ENCODE assay signal across 1 cellular context in the genomic region with DNA sequence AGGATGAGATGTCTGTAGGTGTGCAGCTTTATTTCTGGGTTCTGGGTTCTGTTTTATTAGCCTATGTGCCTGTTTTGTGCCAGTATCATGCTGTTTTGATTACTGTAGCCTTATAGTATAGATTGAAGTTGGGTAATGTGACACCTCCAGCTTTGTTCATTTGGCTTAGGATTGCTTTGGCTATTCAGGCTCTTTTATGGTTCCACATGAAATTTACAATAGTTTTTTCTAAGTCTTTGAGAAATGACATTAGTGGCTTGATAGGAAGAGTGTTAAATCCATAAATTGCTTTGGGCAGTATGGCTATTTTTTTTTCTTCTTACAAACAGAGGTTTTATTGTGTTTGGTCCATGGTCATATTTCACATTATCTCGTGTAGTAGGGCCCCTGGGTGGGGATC.
A peak's percentile ranks its signal among the peaks of the same experiment; 100 is the strongest.
TF ChIP-seq lines count a peak whose summit lies in the region.

No MANE protein-coding gene starts in this region.

TF ChIP-seq in HEK293, 187 proteins besides CTCF, POLR2A, EP300 and RAD21 (continued from another document):
- TF ChIP-seq ZNF843 (tag by site-specific recombination; IDR thresholded peaks at IDR 0.05) (peak; percentile 60; the same call in 1 of the 2 replicates), ZNF664 (tag by site-specific recombination; IDR thresholded peaks at IDR 0.05) (no peak), ZNF701 (tag by site-specific recombination; IDR thresholded peaks at IDR 0.05) (no peak), ZNF426 (tag by site-specific recombination; IDR thresholded peaks at IDR 0.05) (no peak), ZNF791 (tag by site-specific recombination; IDR thresholded peaks at IDR 0.05) (no peak), ZNF10 (tag by site-specific recombination; IDR thresholded peaks at IDR 0.05) (no peak), GLI2 (tag by site-specific recombination; IDR thresholded peaks at IDR 0.05; ENCODE audit: borderline replicate concordance, low read depth) (no peak), ZNF626 (tag by site-specific recombination; IDR thresholded peaks at IDR 0.05) (no peak), ZSCAN30 (tag by site-specific recombination; IDR thresholded peaks at IDR 0.05) (no peak), FEZF1 (tag by site-specific recombination; IDR thresholded peaks at IDR 0.05) (peak; percentile 89), KLF10 (tag by site-specific recombination; IDR thresholded peaks at IDR 0.05) (no peak), SALL2 (tag by site-specific recombination; IDR thresholded peaks at IDR 0.05; ENCODE audit: borderline replicate concordance) (no peak), ZNF266 (tag by site-specific recombination; IDR thresholded peaks at IDR 0.05; ENCODE audit: low read depth) (no peak), ZNF140 (tag by site-specific recombination; IDR thresholded peaks at IDR 0.05) (0 out of 2 replicates have a peak, but pooled peaks have one; percentile 27), GLIS1 (tag by site-specific recombination; IDR thresholded peaks at IDR 0.05) (no peak), ZNF621 (tag by site-specific recombination; IDR thresholded peaks at IDR 0.05) (no peak), ZNF404 (tag by site-specific recombination; IDR thresholded peaks at IDR 0.05) (no peak), WT1 (tag by site-specific recombination; IDR thresholded peaks at IDR 0.05) (no peak), BCL11A (tag by site-specific recombination; IDR thresholded peaks at IDR 0.05; ENCODE audit: low read depth) (no peak), ZNF19 (tag by site-specific recombination; IDR thresholded peaks at IDR 0.05; ENCODE audit: low read depth) (no peak), ZNF510 (tag by site-specific recombination; IDR thresholded peaks at IDR 0.05; ENCODE audit: insufficient replicate concordance) (no peak), KLF8 (tag by site-specific recombination; IDR thresholded peaks at IDR 0.05) (no peak), ZFP37 (tag by site-specific recombination; IDR thresholded peaks at IDR 0.05) (no peak), ZNF311 (tag by site-specific recombination; IDR thresholded peaks at IDR 0.05; ENCODE audit: borderline replicate concordance) (no peak), HOXD13 (CRISPR knock-in tag; IDR thresholded peaks at IDR 0.05; ENCODE audit: borderline replicate concordance) (no peak), ZFP69B (tag by site-specific recombination; IDR thresholded peaks at IDR 0.05) (no peak), ZNF792 (tag by site-specific recombination; IDR thresholded peaks at IDR 0.05) (no peak), ZBTB1 (tag by site-specific recombination; IDR thresholded peaks at IDR 0.05) (no peak), ZNF548 (tag by site-specific recombination; IDR thresholded peaks at IDR 0.05) (no peak), ZNF707 (tag by site-specific recombination; IDR thresholded peaks at IDR 0.05) (no peak), ZXDB (tag by site-specific recombination; IDR thresholded peaks at IDR 0.05) (0 out of 2 replicates have a peak, but pooled peaks have one; percentile 28)
- TF ChIP-seq, protein P1, sequence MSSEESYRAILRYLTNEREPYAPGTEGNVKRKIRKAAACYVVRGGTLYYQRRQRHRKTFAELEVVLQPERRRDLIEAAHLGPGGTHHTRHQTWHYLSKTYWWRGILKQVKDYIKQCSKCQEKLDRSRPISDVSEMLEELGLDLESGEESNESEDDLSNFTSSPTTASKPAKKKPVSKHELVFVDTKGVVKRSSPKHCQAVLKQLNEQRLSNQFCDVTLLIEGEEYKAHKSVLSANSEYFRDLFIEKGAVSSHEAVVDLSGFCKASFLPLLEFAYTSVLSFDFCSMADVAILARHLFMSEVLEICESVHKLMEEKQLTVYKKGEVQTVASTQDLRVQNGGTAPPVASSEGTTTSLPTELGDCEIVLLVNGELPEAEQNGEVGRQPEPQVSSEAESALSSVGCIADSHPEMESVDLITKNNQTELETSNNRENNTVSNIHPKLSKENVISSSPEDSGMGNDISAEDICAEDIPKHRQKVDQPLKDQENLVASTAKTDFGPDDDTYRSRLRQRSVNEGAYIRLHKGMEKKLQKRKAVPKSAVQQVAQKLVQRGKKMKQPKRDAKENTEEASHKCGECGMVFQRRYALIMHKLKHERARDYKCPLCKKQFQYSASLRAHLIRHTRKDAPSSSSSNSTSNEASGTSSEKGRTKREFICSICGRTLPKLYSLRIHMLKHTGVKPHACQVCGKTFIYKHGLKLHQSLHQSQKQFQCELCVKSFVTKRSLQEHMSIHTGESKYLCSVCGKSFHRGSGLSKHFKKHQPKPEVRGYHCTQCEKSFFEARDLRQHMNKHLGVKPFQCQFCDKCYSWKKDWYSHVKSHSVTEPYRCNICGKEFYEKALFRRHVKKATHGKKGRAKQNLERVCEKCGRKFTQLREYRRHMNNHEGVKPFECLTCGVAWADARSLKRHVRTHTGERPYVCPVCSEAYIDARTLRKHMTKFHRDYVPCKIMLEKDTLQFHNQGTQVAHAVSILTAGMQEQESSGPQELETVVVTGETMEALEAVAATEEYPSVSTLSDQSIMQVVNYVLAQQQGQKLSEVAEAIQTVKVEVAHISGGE (tag by site-specific recombination; conservative IDR thresholded peaks at IDR 0.05; ENCODE audit: low read depth) = no peak
- TF ChIP-seq, protein P2, sequence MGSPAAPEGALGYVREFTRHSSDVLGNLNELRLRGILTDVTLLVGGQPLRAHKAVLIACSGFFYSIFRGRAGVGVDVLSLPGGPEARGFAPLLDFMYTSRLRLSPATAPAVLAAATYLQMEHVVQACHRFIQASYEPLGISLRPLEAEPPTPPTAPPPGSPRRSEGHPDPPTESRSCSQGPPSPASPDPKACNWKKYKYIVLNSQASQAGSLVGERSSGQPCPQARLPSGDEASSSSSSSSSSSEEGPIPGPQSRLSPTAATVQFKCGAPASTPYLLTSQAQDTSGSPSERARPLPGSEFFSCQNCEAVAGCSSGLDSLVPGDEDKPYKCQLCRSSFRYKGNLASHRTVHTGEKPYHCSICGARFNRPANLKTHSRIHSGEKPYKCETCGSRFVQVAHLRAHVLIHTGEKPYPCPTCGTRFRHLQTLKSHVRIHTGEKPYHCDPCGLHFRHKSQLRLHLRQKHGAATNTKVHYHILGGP (tag by site-specific recombination; IDR thresholded peaks at IDR 0.05) = no peak
- TF ChIP-seq, protein P3, sequence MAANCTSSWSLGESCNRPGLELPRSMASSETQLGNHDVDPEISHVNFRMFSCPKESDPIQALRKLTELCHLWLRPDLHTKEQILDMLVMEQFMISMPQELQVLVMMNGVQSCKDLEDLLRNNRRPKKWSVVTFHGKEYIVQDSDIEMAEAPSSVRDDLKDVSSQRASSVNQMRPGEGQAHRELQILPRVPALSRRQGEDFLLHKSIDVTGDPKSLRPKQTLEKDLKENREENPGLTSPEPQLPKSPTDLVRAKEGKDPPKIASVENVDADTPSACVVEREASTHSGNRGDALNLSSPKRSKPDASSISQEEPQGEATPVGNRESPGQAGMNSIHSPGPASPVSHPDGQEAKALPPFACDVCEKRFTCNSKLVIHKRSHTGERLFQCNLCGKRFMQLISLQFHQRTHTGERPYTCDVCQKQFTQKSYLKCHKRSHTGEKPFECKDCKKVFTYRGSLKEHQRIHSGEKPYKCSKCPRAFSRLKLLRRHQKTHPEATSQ (tag by site-specific recombination; IDR thresholded peaks at IDR 0.05) = no peak
- TF ChIP-seq, protein P4, sequence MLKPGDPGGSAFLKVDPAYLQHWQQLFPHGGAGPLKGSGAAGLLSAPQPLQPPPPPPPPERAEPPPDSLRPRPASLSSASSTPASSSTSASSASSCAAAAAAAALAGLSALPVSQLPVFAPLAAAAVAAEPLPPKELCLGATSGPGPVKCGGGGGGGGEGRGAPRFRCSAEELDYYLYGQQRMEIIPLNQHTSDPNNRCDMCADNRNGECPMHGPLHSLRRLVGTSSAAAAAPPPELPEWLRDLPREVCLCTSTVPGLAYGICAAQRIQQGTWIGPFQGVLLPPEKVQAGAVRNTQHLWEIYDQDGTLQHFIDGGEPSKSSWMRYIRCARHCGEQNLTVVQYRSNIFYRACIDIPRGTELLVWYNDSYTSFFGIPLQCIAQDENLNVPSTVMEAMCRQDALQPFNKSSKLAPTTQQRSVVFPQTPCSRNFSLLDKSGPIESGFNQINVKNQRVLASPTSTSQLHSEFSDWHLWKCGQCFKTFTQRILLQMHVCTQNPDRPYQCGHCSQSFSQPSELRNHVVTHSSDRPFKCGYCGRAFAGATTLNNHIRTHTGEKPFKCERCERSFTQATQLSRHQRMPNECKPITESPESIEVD (tag by site-specific recombination; IDR thresholded peaks at IDR 0.05) = peak; percentile 62
- TF ChIP-seq, protein P5, sequence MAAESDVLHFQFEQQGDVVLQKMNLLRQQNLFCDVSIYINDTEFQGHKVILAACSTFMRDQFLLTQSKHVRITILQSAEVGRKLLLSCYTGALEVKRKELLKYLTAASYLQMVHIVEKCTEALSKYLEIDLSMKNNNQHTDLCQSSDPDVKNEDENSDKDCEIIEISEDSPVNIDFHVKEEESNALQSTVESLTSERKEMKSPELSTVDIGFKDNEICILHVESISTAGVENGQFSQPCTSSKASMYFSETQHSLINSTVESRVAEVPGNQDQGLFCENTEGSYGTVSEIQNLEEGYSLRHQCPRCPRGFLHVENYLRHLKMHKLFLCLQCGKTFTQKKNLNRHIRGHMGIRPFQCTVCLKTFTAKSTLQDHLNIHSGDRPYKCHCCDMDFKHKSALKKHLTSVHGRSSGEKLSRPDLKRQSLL (tag by site-specific recombination; IDR thresholded peaks at IDR 0.05) = no peak
- TF ChIP-seq, protein P6, sequence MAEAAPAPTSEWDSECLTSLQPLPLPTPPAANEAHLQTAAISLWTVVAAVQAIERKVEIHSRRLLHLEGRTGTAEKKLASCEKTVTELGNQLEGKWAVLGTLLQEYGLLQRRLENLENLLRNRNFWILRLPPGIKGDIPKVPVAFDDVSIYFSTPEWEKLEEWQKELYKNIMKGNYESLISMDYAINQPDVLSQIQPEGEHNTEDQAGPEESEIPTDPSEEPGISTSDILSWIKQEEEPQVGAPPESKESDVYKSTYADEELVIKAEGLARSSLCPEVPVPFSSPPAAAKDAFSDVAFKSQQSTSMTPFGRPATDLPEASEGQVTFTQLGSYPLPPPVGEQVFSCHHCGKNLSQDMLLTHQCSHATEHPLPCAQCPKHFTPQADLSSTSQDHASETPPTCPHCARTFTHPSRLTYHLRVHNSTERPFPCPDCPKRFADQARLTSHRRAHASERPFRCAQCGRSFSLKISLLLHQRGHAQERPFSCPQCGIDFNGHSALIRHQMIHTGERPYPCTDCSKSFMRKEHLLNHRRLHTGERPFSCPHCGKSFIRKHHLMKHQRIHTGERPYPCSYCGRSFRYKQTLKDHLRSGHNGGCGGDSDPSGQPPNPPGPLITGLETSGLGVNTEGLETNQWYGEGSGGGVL (tag by site-specific recombination; IDR thresholded peaks at IDR 0.05) = no peak
- TF ChIP-seq, protein P7, sequence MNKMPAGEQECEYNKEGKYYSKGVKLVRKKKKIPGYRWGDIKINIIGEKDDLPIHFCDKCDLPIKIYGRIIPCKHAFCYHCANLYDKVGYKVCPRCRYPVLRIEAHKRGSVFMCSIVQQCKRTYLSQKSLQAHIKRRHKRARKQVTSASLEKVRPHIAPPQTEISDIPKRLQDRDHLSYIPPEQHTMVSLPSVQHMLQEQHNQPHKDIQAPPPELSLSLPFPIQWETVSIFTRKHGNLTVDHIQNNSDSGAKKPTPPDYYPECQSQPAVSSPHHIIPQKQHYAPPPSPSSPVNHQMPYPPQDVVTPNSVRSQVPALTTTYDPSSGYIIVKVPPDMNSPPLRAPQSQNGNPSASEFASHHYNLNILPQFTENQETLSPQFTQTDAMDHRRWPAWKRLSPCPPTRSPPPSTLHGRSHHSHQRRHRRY (tag by site-specific recombination; IDR thresholded peaks at IDR 0.05) = no peak
- TF ChIP-seq, protein P8, sequence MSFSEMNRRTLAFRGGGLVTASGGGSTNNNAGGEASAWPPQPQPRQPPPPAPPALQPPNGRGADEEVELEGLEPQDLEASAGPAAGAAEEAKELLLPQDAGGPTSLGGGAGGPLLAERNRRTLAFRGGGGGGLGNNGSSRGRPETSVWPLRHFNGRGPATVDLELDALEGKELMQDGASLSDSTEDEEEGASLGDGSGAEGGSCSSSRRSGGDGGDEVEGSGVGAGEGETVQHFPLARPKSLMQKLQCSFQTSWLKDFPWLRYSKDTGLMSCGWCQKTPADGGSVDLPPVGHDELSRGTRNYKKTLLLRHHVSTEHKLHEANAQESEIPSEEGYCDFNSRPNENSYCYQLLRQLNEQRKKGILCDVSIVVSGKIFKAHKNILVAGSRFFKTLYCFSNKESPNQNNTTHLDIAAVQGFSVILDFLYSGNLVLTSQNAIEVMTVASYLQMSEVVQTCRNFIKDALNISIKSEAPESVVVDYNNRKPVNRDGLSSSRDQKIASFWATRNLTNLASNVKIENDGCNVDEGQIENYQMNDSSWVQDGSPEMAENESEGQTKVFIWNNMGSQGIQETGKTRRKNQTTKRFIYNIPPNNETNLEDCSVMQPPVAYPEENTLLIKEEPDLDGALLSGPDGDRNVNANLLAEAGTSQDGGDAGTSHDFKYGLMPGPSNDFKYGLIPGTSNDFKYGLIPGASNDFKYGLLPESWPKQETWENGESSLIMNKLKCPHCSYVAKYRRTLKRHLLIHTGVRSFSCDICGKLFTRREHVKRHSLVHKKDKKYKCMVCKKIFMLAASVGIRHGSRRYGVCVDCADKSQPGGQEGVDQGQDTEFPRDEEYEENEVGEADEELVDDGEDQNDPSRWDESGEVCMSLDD (tag by site-specific recombination; IDR thresholded peaks at IDR 0.05) = no peak
- TF ChIP-seq, protein P9, sequence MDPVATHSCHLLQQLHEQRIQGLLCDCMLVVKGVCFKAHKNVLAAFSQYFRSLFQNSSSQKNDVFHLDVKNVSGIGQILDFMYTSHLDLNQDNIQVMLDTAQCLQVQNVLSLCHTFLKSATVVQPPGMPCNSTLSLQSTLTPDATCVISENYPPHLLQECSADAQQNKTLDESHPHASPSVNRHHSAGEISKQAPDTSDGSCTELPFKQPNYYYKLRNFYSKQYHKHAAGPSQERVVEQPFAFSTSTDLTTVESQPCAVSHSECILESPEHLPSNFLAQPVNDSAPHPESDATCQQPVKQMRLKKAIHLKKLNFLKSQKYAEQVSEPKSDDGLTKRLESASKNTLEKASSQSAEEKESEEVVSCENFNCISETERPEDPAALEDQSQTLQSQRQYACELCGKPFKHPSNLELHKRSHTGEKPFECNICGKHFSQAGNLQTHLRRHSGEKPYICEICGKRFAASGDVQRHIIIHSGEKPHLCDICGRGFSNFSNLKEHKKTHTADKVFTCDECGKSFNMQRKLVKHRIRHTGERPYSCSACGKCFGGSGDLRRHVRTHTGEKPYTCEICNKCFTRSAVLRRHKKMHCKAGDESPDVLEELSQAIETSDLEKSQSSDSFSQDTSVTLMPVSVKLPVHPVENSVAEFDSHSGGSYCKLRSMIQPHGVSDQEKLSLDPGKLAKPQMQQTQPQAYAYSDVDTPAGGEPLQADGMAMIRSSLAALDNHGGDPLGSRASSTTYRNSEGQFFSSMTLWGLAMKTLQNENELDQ (tag by site-specific recombination; IDR thresholded peaks at IDR 0.05; ENCODE audit: low read depth) = no peak
- TF ChIP-seq, protein P10, sequence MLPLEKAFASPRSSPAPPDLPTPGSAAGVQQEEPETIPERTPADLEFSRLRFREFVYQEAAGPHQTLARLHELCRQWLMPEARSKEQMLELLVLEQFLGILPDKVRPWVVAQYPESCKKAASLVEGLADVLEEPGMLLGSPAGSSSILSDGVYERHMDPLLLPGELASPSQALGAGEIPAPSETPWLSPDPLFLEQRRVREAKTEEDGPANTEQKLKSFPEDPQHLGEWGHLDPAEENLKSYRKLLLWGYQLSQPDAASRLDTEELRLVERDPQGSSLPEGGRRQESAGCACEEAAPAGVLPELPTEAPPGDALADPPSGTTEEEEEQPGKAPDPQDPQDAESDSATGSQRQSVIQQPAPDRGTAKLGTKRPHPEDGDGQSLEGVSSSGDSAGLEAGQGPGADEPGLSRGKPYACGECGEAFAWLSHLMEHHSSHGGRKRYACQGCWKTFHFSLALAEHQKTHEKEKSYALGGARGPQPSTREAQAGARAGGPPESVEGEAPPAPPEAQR (tag by site-specific recombination; IDR thresholded peaks at IDR 0.05) = no peak
